9 cellular contexts compared by ENCODE assay signal in genomic region chr1:190436615-190437014, GRCh38. TPM values are rescaled to one million over a fixed set of nuclear protein-coding genes. Genes with fewer than 3 reads are reported as not detected.
A peak's percentile ranks its signal among the peaks of the same experiment; 100 is the strongest.
DNase-seq lines count a peak whose midpoint lies in the region; TF ChIP-seq lines count a peak whose summit lies in the region.
"Had no signal": no experiment of that assay in that cellular context is flagged by ENCODE, and none has a peak within 500 bp of the region (broad histone marks: within the 10 kb centered on the region; RNA-seq: fewer than 3 reads in every experiment).

No MANE protein-coding gene starts in this region.

- H3K27me3 ChIP-seq in colonic mucosa, result no peaks in the 10 kb centered on the region

- DNase-seq in DMS153 treated with DMSO at 0.1 percent for 48 hours (lab: John Stamatoyannopoulos, UW; ENCODE audit: unreplicated experiment), result peak; percentile 30
- no peak for DNase-seq in DMS153 (lab: John Stamatoyannopoulos, UW)
- DNase-seq in NCI-H1092 treated with DMSO at 0.1 percent for 48 hours (lab: John Stamatoyannopoulos, UW), result peak; percentile 27
- peak; percentile 41 for DNase-seq in astrocyte of the hippocampus (ENCODE audit: low read depth, low spot score)
- DNase-seq in renal cortical epithelial cell (ENCODE audit: low read depth), result peak; percentile 23
- DNase-seq in colonic mucosa, result no peak
- DNase-seq in activated CD4-positive, alpha-beta T cell treated with anti-CD3 and anti-CD28 coated beads for 4 hours, result no peak
- DNase-seq in NCI-H128 (lab: John Stamatoyannopoulos, UW; ENCODE audit: unreplicated experiment), result no peak
- DNase-seq: stimulated activated CD4-positive, alpha-beta T cell treated with anti-CD3 and anti-CD28 coated beads, Interleukin-4, amount 100 ng/mL, for 1 hour had no signal

- H3K9ac ChIP-seq in colonic mucosa (ENCODE audit: low read depth in 2 of 2, low read length in 2 of 2), result no peak overlapping the region

- H3K4me3 ChIP-seq in colonic mucosa, result no peak overlapping the region

- H3K27ac ChIP-seq in colonic mucosa, result no peak overlapping the region

- intact Hi-C loops in colonic mucosa (cut with DNase I), result no loop called here

- H3K4me1 ChIP-seq in colonic mucosa, result no peaks in the 10 kb centered on the region

- no peaks in the 10 kb centered on the region for H3K9me3 ChIP-seq in colonic mucosa

- no peaks in the 10 kb centered on the region for H3K36me3 ChIP-seq in colonic mucosa

- TF ChIP-seq CTCF in colonic mucosa (IDR thresholded peaks at IDR 0.05), result no peak

RNA-seq across cellular contexts. Expression of gene BRINP3, which starts 41.0 kb away (rescaled TPM):
- total RNA-seq in renal cortical epithelial cell (0.10 TPM in 1 of 2 replicates, not detected in the other), colonic mucosa (10 to 100 TPM; 19.1 to 19.6 TPM)

Comparison
In these comparisons a context has a peak if more than half of its experiments do, and no peak if none do; other contexts are left out.
1. DNase-seq: peak in DMS153 treated with DMSO at 0.1 percent for 48 hours (single experiment), NCI-H1092 treated with DMSO at 0.1 percent for 48 hours (single experiment), astrocyte of the hippocampus (single experiment) and renal cortical epithelial cell (single experiment); none in DMS153 (single experiment), colonic mucosa (single experiment), activated CD4-positive, alpha-beta T cell treated with anti-CD3 and anti-CD28 coated beads for 4 hours (0 of 2) and NCI-H128 (single experiment).
2. RNA of gene BRINP3, which starts 41.0 kb away (total RNA-seq): 19.1 to 19.6 TPM in colonic mucosa; 0.10 TPM in renal cortical epithelial cell; every median in the first group is over 10 times any median in the second.